Comparison of ENCODE assay signal across 10 cellular contexts in the genomic region with DNA sequence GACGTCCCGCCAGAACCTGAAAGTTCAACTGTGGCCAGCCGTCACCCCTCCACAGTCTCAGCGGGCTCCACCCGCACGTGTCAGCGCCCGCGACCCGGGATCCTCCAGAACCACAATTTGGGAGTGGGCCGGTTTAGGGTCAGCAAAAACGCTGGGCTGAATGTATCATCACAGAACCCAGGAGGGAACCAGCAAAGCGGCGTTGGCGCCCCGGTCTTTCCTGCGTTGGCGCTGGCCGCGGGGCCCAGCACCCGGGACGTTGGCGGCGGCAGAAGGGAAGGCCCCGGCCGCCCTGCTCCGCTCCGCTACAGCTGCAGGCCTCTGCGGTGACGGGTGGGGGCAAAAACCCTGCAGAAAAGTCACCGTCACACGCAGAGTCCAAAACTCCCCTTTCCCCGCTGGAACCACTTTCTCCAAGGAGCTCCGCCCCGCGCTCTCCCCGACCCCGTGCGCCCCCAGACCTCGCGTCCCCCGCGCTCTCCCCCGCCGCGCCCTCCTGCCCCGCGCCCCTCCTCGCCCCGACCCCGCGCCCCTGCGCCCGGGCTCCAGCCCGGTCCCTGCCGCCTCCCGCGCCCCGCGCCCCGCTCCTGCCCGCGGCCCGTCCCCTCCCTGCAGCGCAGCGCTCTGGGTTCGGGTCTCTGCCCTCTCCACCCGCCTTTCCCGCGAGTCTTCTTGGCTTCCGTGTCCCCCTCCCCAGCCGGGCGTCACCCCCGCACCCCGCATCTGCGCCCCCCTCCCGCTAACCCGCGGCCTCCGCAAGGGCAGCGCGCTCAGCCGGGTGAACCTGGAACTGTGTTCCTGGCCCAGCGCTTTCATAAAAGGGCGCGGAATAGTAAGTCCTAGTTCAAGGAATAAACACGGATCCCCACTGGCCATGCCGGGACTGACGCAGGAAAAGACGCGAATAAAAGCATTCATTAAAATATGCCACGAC. TPM values are rescaled to one million over a fixed set of nuclear protein-coding genes. Genes with fewer than 3 reads are reported as not detected.
DNase-seq lines count a peak whose midpoint lies in the region; ATAC-seq lines count a peak whose summit lies in the region.
"Had no signal": no experiment of that assay in that cellular context is flagged by ENCODE, and none has a peak within 500 bp of the region (broad histone marks: within the 10 kb centered on the region; RNA-seq: fewer than 3 reads in every experiment).

No MANE protein-coding gene starts in this region.

- ATAC-seq in HG02798 (IDR thresholded peaks at IDR 0.05; ENCODE audit: poor library complexity, unreplicated experiment), result peak; percentile 56

- H3K4me1 Mint-ChIP-seq in activated T-helper 2 cell treated with anti-CD3 and anti-CD28 coated beads, Interferon-gamma antibody, Interleukin-2, Interleukin-4, amounts not matched to agents 10 μg/mL and 5 μg/mL and 100 μg/mL, durations not matched to agents 14 hours and 24 hours and 36 hours (ENCODE audit: low read depth), result peaks cover 44% of the 10 kb centered on the region

- no peak for DNase-seq in activated T-helper 2 cell treated with anti-CD3 and anti-CD28 coated beads, Interferon-gamma antibody, Interleukin-2, Interleukin-4, amounts not matched to agents 10 μg/mL and 5 μg/mL and 100 μg/mL, durations not matched to agents 14 hours and 24 hours and 36 hours (ENCODE audit: low spot score)
- DNase-seq in retina, result peak; percentile 53
- DNase-seq in HPDE6-E6E7 (ENCODE audit: extremely low spot score), result no peak
- DNase-seq in globus pallidus (ENCODE audit: low spot score), result no peak
- no peak for DNase-seq in NCI-H2227 (lab: John Stamatoyannopoulos, UW; ENCODE audit: unreplicated experiment)
- no peak for DNase-seq in stimulated activated CD4-positive, alpha-beta T cell treated with anti-CD3 and anti-CD28 coated beads, Interleukin-12 subunit alpha, Interleukin-12 subunit beta, amount 100 ng/mL, for 4 hours
- DNase-seq: HCEC 1CT, Kasumi-1 had no signal

- peaks cover 23% of the 10 kb centered on the region for H3K4me1 ChIP-seq in iPS-18a (ENCODE audit: control insufficient read depth, low read depth, low read length)

- no peak overlapping the region for H3K9ac ChIP-seq in iPS-18a (ENCODE audit: low read length)

- peaks cover 10% of the 10 kb centered on the region for H3K9me3 Mint-ChIP-seq in activated T-helper 2 cell treated with anti-CD3 and anti-CD28 coated beads, Interferon-gamma antibody, Interleukin-2, Interleukin-4, amounts not matched to agents 10 μg/mL and 5 μg/mL and 100 μg/mL, durations not matched to agents 14 hours and 24 hours and 36 hours

- H3K4me3 ChIP-seq in iPS-18a (ENCODE audit: low read length), result peak overlapping the region; percentile 48

- peak overlapping the region; percentile 55 for H3K4me3 Mint-ChIP-seq in activated T-helper 2 cell treated with anti-CD3 and anti-CD28 coated beads, Interferon-gamma antibody, Interleukin-2, Interleukin-4, amounts not matched to agents 10 μg/mL and 5 μg/mL and 100 μg/mL, durations not matched to agents 14 hours and 24 hours and 36 hours (ENCODE audit: low read depth)

- peaks cover 43% of the 10 kb centered on the region for H3K27me3 Mint-ChIP-seq in activated T-helper 2 cell treated with anti-CD3 and anti-CD28 coated beads, Interferon-gamma antibody, Interleukin-2, Interleukin-4, amounts not matched to agents 10 μg/mL and 5 μg/mL and 100 μg/mL, durations not matched to agents 14 hours and 24 hours and 36 hours (ENCODE audit: low read depth)

- H3K36me3 Mint-ChIP-seq in activated T-helper 2 cell treated with anti-CD3 and anti-CD28 coated beads, Interferon-gamma antibody, Interleukin-2, Interleukin-4, amounts not matched to agents 10 μg/mL and 5 μg/mL and 100 μg/mL, durations not matched to agents 14 hours and 24 hours and 36 hours (ENCODE audit: low read depth), result peaks cover 16% of the 10 kb centered on the region

- intact Hi-C loops in activated T-helper 2 cell treated with anti-CD3 and anti-CD28 coated beads, Interferon-gamma antibody, Interleukin-2, Interleukin-4, amounts not matched to agents 10 μg/mL and 5 μg/mL and 100 μg/mL, durations not matched to agents 14 hours and 24 hours and 36 hours (cut with micrococcal nuclease), result no loop called here

- no peak overlapping the region for H3K27ac Mint-ChIP-seq in activated T-helper 2 cell treated with anti-CD3 and anti-CD28 coated beads, Interferon-gamma antibody, Interleukin-2, Interleukin-4, amounts not matched to agents 10 μg/mL and 5 μg/mL and 100 μg/mL, durations not matched to agents 14 hours and 24 hours and 36 hours

- no peak overlapping the region for H3K27ac ChIP-seq in iPS-18a (ENCODE audit: low read length)

- peaks cover 29% of the 10 kb centered on the region for H3K27me3 ChIP-seq in iPS-18a (ENCODE audit: control insufficient read depth, insufficient read depth, low read length)

- H3K9me3 ChIP-seq in iPS-18a (ENCODE audit: control insufficient read depth, low read depth, low read length), result peaks cover 5% of the 10 kb centered on the region

- no peaks in the 10 kb centered on the region for H3K36me3 ChIP-seq in iPS-18a (ENCODE audit: control insufficient read depth, low read depth, low read length)

RNA-seq across cellular contexts. Expression of gene RNF32, which starts 24.0 kb away (rescaled TPM):
- total RNA-seq in activated T-helper 2 cell treated with anti-CD3 and anti-CD28 coated beads, Interferon-gamma antibody, Interleukin-2, Interleukin-4, amounts not matched to agents 10 μg/mL and 5 μg/mL and 100 μg/mL, durations not matched to agents 14 hours and 24 hours and 36 hours, result 2.9 and 3.4 TPM in 2 replicates
